Comparison of ENCODE assay signal across 23 cellular contexts in the genomic region with DNA sequence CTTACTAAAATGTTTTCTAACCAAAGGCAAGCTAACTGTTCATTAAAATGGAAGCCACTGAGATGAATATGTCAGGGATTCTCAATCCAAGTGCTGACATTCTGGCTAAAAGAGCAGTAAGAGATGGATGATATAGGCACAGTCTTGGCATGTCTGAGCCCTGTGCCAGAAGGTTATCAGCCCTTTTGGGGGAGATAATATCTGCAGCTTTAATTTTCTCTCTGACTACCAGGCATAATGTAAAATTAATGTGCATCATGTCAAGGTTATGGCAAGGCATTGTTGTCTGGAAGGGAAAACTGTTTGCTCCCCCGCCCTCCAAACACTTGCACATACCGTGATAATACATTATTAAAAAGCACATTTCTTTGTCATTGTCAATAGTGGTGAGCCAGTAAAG.
"Had no signal": no experiment of that assay in that cellular context is flagged by ENCODE, and none has a peak within 500 bp of the region (broad histone marks: within the 10 kb centered on the region; RNA-seq: fewer than 3 reads in every experiment).

No MANE protein-coding gene starts in this region.

- H3K79me2 ChIP-seq: hepatocyte had no signal

- H3K4me1 Mint-ChIP-seq: natural killer cell, neural progenitor cell had no signal

- H3K27me3 Mint-ChIP-seq: memory B cell had no signal

- H3K4me2 ChIP-seq: hepatocyte, neural progenitor cell had no signal

- H2AFZ ChIP-seq: hepatocyte, neural progenitor cell had no signal

- DNase-seq: dorsolateral prefrontal cortex; effector CD8-positive, alpha-beta T cell; head of caudate nucleus; kidney; left cardiac atrium; left ventricle myocardium inferior; lower lobe of right lung; natural killer cell; nucleus accumbens; ovary; sigmoid colon; stimulated activated CD4-positive, alpha-beta T cell treated with anti-CD3 and anti-CD28 coated beads, Interleukin-2, amount 100 ng/mL, for 24 hours; stimulated activated naive CD4-positive, alpha-beta T cell; stomach; substantia nigra; transverse colon had no signal

- H3K27ac ChIP-seq: dorsolateral prefrontal cortex, hepatocyte, left ventricle myocardium inferior, lower lobe of right lung, neural progenitor cell, ovary, right atrium auricular region, sigmoid colon, skin epidermis, stomach, thoracic aorta, transverse colon had no signal

- H3K4me3 Mint-ChIP-seq: memory B cell, mesothelial cell of epicardium, natural killer cell, neural progenitor cell had no signal

- H3K27me3 ChIP-seq: dorsolateral prefrontal cortex, hepatocyte, neural progenitor cell, ovary, right atrium auricular region, sigmoid colon, stomach, transverse colon had no signal

- ATAC-seq: left cardiac atrium, lower lobe of right lung, natural killer cell had no signal

- H3K9me3 ChIP-seq: left ventricle myocardium inferior, lower lobe of right lung, ovary, right atrium auricular region, sigmoid colon, stomach, thoracic aorta, transverse colon had no signal

- H3K4me1 ChIP-seq: lower lobe of right lung, sigmoid colon, stomach, transverse colon had no signal

- H3K9ac ChIP-seq: neural progenitor cell had no signal

- FAIRE-seq: kidney had no signal

- H3K36me3 Mint-ChIP-seq: neural progenitor cell had no signal

- H3K27ac Mint-ChIP-seq: memory B cell, mesothelial cell of epicardium, natural killer cell, neural progenitor cell had no signal
